1 cellular context compared by ENCODE assay signal in genomic region chr16:84769416-84769815, GRCh38.
TF ChIP-seq lines count a peak whose summit lies in the region.

No MANE protein-coding gene starts in this region.

TF ChIP-seq in IMR-90, 13 proteins besides CTCF, POLR2A, EP300 and RAD21:
- TF ChIP-seq FOS (IDR thresholded peaks at IDR 0.05; ENCODE audit: low read depth, low read length), result no peak
- no peak for TF ChIP-seq RFX5 (IDR thresholded peaks at IDR 0.05; ENCODE audit: low read depth, low read length)
- no peak for TF ChIP-seq BHLHE40 (IDR thresholded peaks at IDR 0.05; ENCODE audit: low read depth, low read length)
- TF ChIP-seq NFE2L2 (IDR thresholded peaks at IDR 0.05; ENCODE audit: low read depth, low read length), result no peak
